Comparison of ENCODE assay signal across 8 cellular contexts in the genomic region with DNA sequence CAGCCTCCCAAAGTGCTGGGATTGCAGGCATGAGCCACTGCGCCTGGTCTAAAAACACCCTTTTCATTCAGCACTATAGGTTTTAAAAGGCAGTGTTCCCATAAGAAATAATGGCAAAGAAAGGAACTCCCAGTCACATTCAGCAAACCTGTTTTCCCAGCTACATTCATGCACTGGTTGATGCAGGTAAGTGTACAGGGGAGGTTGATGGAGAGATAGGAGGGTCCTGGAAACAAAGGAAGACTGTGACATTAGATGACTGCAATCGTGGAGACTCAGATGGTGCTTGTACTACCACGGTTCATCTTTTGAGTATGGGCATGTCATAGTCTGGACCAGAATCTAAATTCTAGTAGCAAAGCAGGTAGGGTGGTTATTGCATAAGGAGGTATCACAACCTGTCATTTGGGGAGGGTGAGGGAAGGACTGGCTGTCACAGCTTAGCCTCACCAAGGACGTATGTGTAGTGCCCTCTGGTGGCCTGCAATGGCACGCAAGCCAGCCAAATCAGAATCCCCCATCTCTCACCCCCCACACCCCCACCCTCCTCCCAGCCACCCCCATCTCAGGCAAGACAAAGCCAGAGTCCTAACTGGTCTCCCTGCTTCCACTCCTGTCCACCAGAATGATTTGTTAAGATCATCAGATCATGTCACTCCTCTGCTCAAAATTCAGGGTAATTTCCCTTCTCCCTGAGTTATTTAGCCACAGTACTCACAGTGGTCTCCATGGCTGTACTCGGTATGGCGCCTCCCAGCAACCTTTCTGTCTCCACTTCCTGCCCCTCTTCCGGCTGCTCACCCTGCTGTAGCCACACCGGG. TPM values are rescaled to one million over a fixed set of nuclear protein-coding genes. Genes with fewer than 3 reads are reported as not detected.
DNase-seq lines count a peak whose midpoint lies in the region; ATAC-seq, FAIRE-seq and TF ChIP-seq lines count a peak whose summit lies in the region.

No MANE protein-coding gene starts in this region.

- H3K27me3 ChIP-seq in HepG2 (ENCODE audit: control insufficient read depth in 1 of 2, insufficient read depth in 2 of 2, low read length in 2 of 2): no peaks in the 10 kb centered on the region

- no peak overlapping the region for H3K9ac ChIP-seq in HepG2 (ENCODE audit: insufficient read depth, low read depth, low read length)

- H3K36me3 ChIP-seq in HepG2 (replicated peaks in 1 of 2; ENCODE audit: control insufficient read depth in 1 of 2, insufficient read depth in 2 of 2, low read length in 2 of 2): no peaks in the 10 kb centered on the region; a peak in 1 of 5 replicates

- H3K4me2 ChIP-seq in HepG2 (ENCODE audit: low read depth, low read length): no peak overlapping the region

- H3K79me2 ChIP-seq in HepG2 (ENCODE audit: insufficient read depth, low read length): no peaks in the 10 kb centered on the region

- H3K27me3 Mint-ChIP-seq in CD14-positive monocyte (ENCODE audit: low read depth in 3 of 3): no peaks in the 10 kb centered on the region

- H3K36me3 Mint-ChIP-seq in CD14-positive monocyte: peaks cover 16 to 20% of the 10 kb centered on the region in 2 donors

- H3K27ac ChIP-seq in HepG2 (ENCODE audit: extremely low read length, insufficient read depth, low read length): no peak overlapping the region

- no peak overlapping the region for H3K4me3 ChIP-seq in NB4 (ENCODE audit: low read depth, low read length)
- no peak overlapping the region for H3K4me3 ChIP-seq in HepG2 (replicated peaks in 1 of 3; ENCODE audit: insufficient read depth in 1 of 3, low read depth in 2 of 3, low read length in 3 of 3)

- 66% methylated on average over 9 of the region's 9 CpGs for WGBS in HepG2 (ENCODE audit: low lambda C conversion rate)

- in situ Hi-C loops in HepG2 (cut with HindIII; ENCODE audit: extremely low pct_ligation_motif_present, low pct_unique_long_range_greater_than_20kb): loop anchor here (5.0 kb wide), 1 partner anchor 107 kb away; no protein-coding TSS in a partner anchor

- CTCF ChIA-PET in HepG2 (lab: Yijun Ruan, JAX; ENCODE audit: low intra/inter-chr PET ratio, low total read pairs): interaction anchor here (1.0 to 3.6 kb wide), 4 partner anchors 29 to 116 kb away, joined by 3 to 41 read pairs (median 20); a partner anchor contains a TSS

- peak; percentile 51 for DNase-seq in CD14-positive monocyte (ENCODE audit: low spot score)
- peak; percentile 75 for DNase-seq in GM19238 (ENCODE audit: insufficient read length, low spot score)
- DNase-seq in NB4 (ENCODE audit: low read depth): peak; percentile 74
- peak; percentile 51 for DNase-seq in activated CD4-positive, CD25-positive, alpha-beta regulatory T cell treated with anti-CD3 and anti-CD28 coated beads, Interleukin-2, amount 50 U/mL, for 16 hours (ENCODE audit: low read depth, low spot score)
- peak; percentile 43 for DNase-seq in central memory CD4-positive, alpha-beta T cell
- DNase-seq in HepG2 (ENCODE audit: low spot score): peak; percentile 39
- DNase-seq in stimulated activated CD8-positive, alpha-beta memory T cell treated with anti-CD3 and anti-CD28 coated beads, Interleukin-15, amount 100 ng/mL, for 1 hour (ENCODE audit: low read depth): peak; percentile 55

- TF ChIP-seq EP300 in HepG2 (IDR thresholded peaks at IDR 0.05; ENCODE audit: low read depth in 2 of 2, low read length in 2 of 2) (no peak), HepG2 (CRISPR knock-in tag; IDR thresholded peaks at IDR 0.05; ENCODE audit: borderline replicate concordance) (no peak)

- peak; percentile 83 for ATAC-seq in HepG2
- no peak for ATAC-seq in GM21717 (IDR thresholded peaks at IDR 0.05; ENCODE audit: unreplicated experiment)

- intact Hi-C loops in CD14-positive monocyte (cut with micrococcal nuclease): loop anchor here in 1 of 2 donors (5.0 kb wide), 1 partner anchor 117 kb away; no protein-coding TSS in a partner anchor
- intact Hi-C loops in HepG2 (cut with micrococcal nuclease; ENCODE audit: unreplicated experiment): loop anchor here (1.0 to 2.0 kb wide), 3 partner anchors 51 to 114 kb away; no protein-coding TSS in a partner anchor

- H4K20me1 ChIP-seq in HepG2 (ENCODE audit: insufficient read depth, low read length): no peaks in the 10 kb centered on the region

- FAIRE-seq in HepG2 (lab: Jason Lieb, UNC): peak; percentile 79

- peak; percentile 76 for TF ChIP-seq CTCF in CD14-positive monocyte (IDR thresholded peaks at IDR 0.05)
- TF ChIP-seq CTCF in NB4 (IDR thresholded peaks at IDR 0.05; ENCODE audit: low read depth, low read length): peak; percentile 81
- peak; percentile 81 for TF ChIP-seq CTCF in HepG2 (CRISPR knock-in tag; IDR thresholded peaks at IDR 0.05)

- POLR2A ChIA-PET in HepG2 (lab: Yijun Ruan, JAX): interaction anchor here (1.5 to 1.7 kb wide), 2 partner anchors 48 to 107 kb away, joined by 4 to 10 read pairs; no protein-coding TSS in a partner anchor

- H3K4me1 ChIP-seq in HepG2 (ENCODE audit: insufficient read depth, low read length): no peaks in the 10 kb centered on the region

- H3K9me3 Mint-ChIP-seq in CD14-positive monocyte: peaks cover 0 to 3% (median 0%) of the 10 kb centered on the region in 7 donors

- no peaks in the 10 kb centered on the region for H3K9me3 ChIP-seq in HepG2 (ENCODE audit: low read length)

- BruUV-seq in HepG2 (replicated peaks; lab: Mats Ljungman, UMichigan): no TSS peak

- H3K4me3 Mint-ChIP-seq in CD14-positive monocyte: no peak overlapping the region

- H3K27ac Mint-ChIP-seq in CD14-positive monocyte: peak overlapping the region in 3 of 7 donors; percentile 15 to 70 (median 47)

- TF ChIP-seq POLR2A in NB4 (IDR thresholded peaks at IDR 0.05; ENCODE audit: extremely low read depth, insufficient read length): no peak
- no peak for TF ChIP-seq POLR2A in HepG2 (IDR thresholded peaks at IDR 0.05; ENCODE audit: insufficient read depth in 1 of 2, low read depth in 2 of 2, low read length in 2 of 2)

- no peak overlapping the region for H2AFZ ChIP-seq in HepG2 (ENCODE audit: low read length)

- TF ChIP-seq RAD21 in HepG2 (CRISPR knock-in tag; IDR thresholded peaks at IDR 0.05): peak; percentile 64; the same call in 1 of the 2 replicates

- peaks cover 8% of the 10 kb centered on the region for H3K4me1 Mint-ChIP-seq in CD14-positive monocyte

RNA-seq across cellular contexts. Expression of a gene that starts 28.8 kb away (rescaled TPM):
- polyA plus RNA-seq in CD14-positive monocyte: 100 to 1,000 TPM in 1 of 2 donors, 10 to 100 TPM in 1; 95.1 to 103 TPM
- 55.0 and 63.2 TPM in 2 replicates for total RNA-seq in HepG2 (2016; rRNA removed; fragmentation: Illumina TruSeq; extraction: Trizol)
- 40.0 and 66.0 TPM in 2 replicates for total RNA-seq in HepG2 (2016; cell fraction: cytosol; rRNA removed; fragmentation: Illumina TruSeq; extraction: Trizol; ENCODE audit: low read depth)
- 52.3 and 63.7 TPM in 2 replicates for total RNA-seq in HepG2 (2016; cell fraction: insoluble cytoplasmic fraction; rRNA removed; fragmentation: Illumina TruSeq; extraction: Trizol)
- total RNA-seq in HepG2 (2016; cell fraction: membrane; rRNA removed; fragmentation: Illumina TruSeq; extraction: Trizol): 56.6 and 72.2 TPM in 2 replicates
- total RNA-seq in HepG2 (2016; cell fraction: nucleus; rRNA removed; fragmentation: Illumina TruSeq; extraction: Trizol): 14.7 and 21.3 TPM in 2 replicates
- polyA plus RNA-seq in HepG2 (2011; rRNA removed): 63.5 and 65.3 TPM in 2 replicates
- polyA plus RNA-seq in HepG2 (2011; cell fraction: cytosol; rRNA removed): 57.8 and 86.0 TPM in 2 replicates
- 25.5 and 27.0 TPM in 2 replicates for polyA plus RNA-seq in HepG2 (2011; cell fraction: nucleus; rRNA removed)
- polyA plus RNA-seq in HepG2 (2012): 38.1 and 49.1 TPM in 2 replicates
- polyA plus RNA-seq in HepG2 (2016; cell fraction: cytosol; fragmentation: Illumina TruSeq; extraction: Trizol; ENCODE audit: low read depth): 60.3 and 88.5 TPM in 2 replicates
- 70.2 and 77.9 TPM in 2 replicates for polyA plus RNA-seq in HepG2 (2016; cell fraction: insoluble cytoplasmic fraction; fragmentation: Illumina TruSeq; extraction: Trizol; ENCODE audit: low read depth)
- 79.8 and 95.5 TPM in 2 replicates for polyA plus RNA-seq in HepG2 (2016; cell fraction: membrane; fragmentation: Illumina TruSeq; extraction: Trizol; ENCODE audit: low read depth)
- polyA plus RNA-seq in HepG2 (2016; cell fraction: nucleus; fragmentation: Illumina TruSeq; extraction: Trizol; ENCODE audit: insufficient read depth, low read depth): 32.2 and 35.3 TPM in 2 replicates
- polyA minus RNA-seq in HepG2 (2011; rRNA and poly(A)+ RNA removed; ENCODE audit: low replicate concordance): 109 and 162 TPM in 2 replicates
- 22.8 and 25.9 TPM in 2 replicates for polyA minus RNA-seq in HepG2 (2011; cell fraction: cytosol; rRNA and poly(A)+ RNA removed)
- polyA minus RNA-seq in HepG2 (2011; cell fraction: nucleus; rRNA and poly(A)+ RNA removed): 11.3 and 16.4 TPM in 2 replicates

RNA-seq across cellular contexts. Expression of a gene that starts 51.3 kb away (rescaled TPM):
- 1 to 10 TPM; 2.3 to 4.4 TPM for polyA plus RNA-seq in CD14-positive monocyte
- total RNA-seq in HepG2 (2016; rRNA removed; fragmentation: Illumina TruSeq; extraction: Trizol): 5.3 and 7.0 TPM in 2 replicates
- total RNA-seq in HepG2 (2016; cell fraction: cytosol; rRNA removed; fragmentation: Illumina TruSeq; extraction: Trizol; ENCODE audit: low read depth): 1.7 and 2.5 TPM in 2 replicates
- 6.0 and 6.5 TPM in 2 replicates for total RNA-seq in HepG2 (2016; cell fraction: insoluble cytoplasmic fraction; rRNA removed; fragmentation: Illumina TruSeq; extraction: Trizol)
- total RNA-seq in HepG2 (2016; cell fraction: membrane; rRNA removed; fragmentation: Illumina TruSeq; extraction: Trizol): 7.6 and 7.9 TPM in 2 replicates
- total RNA-seq in HepG2 (2016; cell fraction: nucleus; rRNA removed; fragmentation: Illumina TruSeq; extraction: Trizol): 4.8 and 7.4 TPM in 2 replicates
- 12.8 and 14.9 TPM in 2 replicates for polyA plus RNA-seq in HepG2 (2011; rRNA removed)
- 9.2 and 10.8 TPM in 2 replicates for polyA plus RNA-seq in HepG2 (2011; cell fraction: cytosol; rRNA removed)
- polyA plus RNA-seq in HepG2 (2011; cell fraction: nucleus; rRNA removed): 15.3 and 17.1 TPM in 2 replicates
- 9.5 and 11.5 TPM in 2 replicates for polyA plus RNA-seq in HepG2 (2012)
- polyA plus RNA-seq in HepG2 (2016; cell fraction: cytosol; fragmentation: Illumina TruSeq; extraction: Trizol; ENCODE audit: low read depth): 2.9 TPM in 2 replicates
- polyA plus RNA-seq in HepG2 (2016; cell fraction: insoluble cytoplasmic fraction; fragmentation: Illumina TruSeq; extraction: Trizol; ENCODE audit: low read depth): 9.5 and 11.4 TPM in 2 replicates
- polyA plus RNA-seq in HepG2 (2016; cell fraction: membrane; fragmentation: Illumina TruSeq; extraction: Trizol; ENCODE audit: low read depth): 8.3 and 9.3 TPM in 2 replicates
- polyA plus RNA-seq in HepG2 (2016; cell fraction: nucleus; fragmentation: Illumina TruSeq; extraction: Trizol; ENCODE audit: insufficient read depth, low read depth): 13.5 and 14.3 TPM in 2 replicates
- 8.2 and 20.2 TPM in 2 replicates for polyA minus RNA-seq in HepG2 (2011; rRNA and poly(A)+ RNA removed; ENCODE audit: low replicate concordance)
- 11.2 and 12.2 TPM in 2 replicates for polyA minus RNA-seq in HepG2 (2011; cell fraction: cytosol; rRNA and poly(A)+ RNA removed)
- 10.7 and 11.1 TPM in 2 replicates for polyA minus RNA-seq in HepG2 (2011; cell fraction: nucleus; rRNA and poly(A)+ RNA removed)

RNA-seq across cellular contexts. Expression of a gene that starts 56.0 kb away (rescaled TPM):
- polyA plus RNA-seq in CD14-positive monocyte: under 1 TPM; 0.04 to 0.15 TPM
- 7.1 and 15.8 TPM in 2 replicates for total RNA-seq in HepG2 (2016; rRNA removed; fragmentation: Illumina TruSeq; extraction: Trizol)
- 6.7 and 6.9 TPM in 2 replicates for total RNA-seq in HepG2 (2016; cell fraction: cytosol; rRNA removed; fragmentation: Illumina TruSeq; extraction: Trizol; ENCODE audit: low read depth)
- total RNA-seq in HepG2 (2016; cell fraction: insoluble cytoplasmic fraction; rRNA removed; fragmentation: Illumina TruSeq; extraction: Trizol): 5.8 and 16.8 TPM in 2 replicates
- 6.1 and 7.5 TPM in 2 replicates for total RNA-seq in HepG2 (2016; cell fraction: membrane; rRNA removed; fragmentation: Illumina TruSeq; extraction: Trizol)
- 18.1 and 21.2 TPM in 2 replicates for total RNA-seq in HepG2 (2016; cell fraction: nucleus; rRNA removed; fragmentation: Illumina TruSeq; extraction: Trizol)
- 9.0 and 11.3 TPM in 2 replicates for polyA plus RNA-seq in HepG2 (2011; rRNA removed)
- polyA plus RNA-seq in HepG2 (2011; cell fraction: cytosol; rRNA removed): 9.5 and 11.5 TPM in 2 replicates
- 27.8 and 40.2 TPM in 2 replicates for polyA plus RNA-seq in HepG2 (2011; cell fraction: nucleus; rRNA removed)
- polyA plus RNA-seq in HepG2 (2012): 6.1 and 9.1 TPM in 2 replicates
- 0.77 and 0.90 TPM in 2 replicates for polyA plus RNA-seq in HepG2 (2016; cell fraction: cytosol; fragmentation: Illumina TruSeq; extraction: Trizol; ENCODE audit: low read depth)
- polyA plus RNA-seq in HepG2 (2016; cell fraction: insoluble cytoplasmic fraction; fragmentation: Illumina TruSeq; extraction: Trizol; ENCODE audit: low read depth): 3.7 and 5.2 TPM in 2 replicates
- polyA plus RNA-seq in HepG2 (2016; cell fraction: membrane; fragmentation: Illumina TruSeq; extraction: Trizol; ENCODE audit: low read depth): 2.0 and 2.2 TPM in 2 replicates
- 40.2 and 42.1 TPM in 2 replicates for polyA plus RNA-seq in HepG2 (2016; cell fraction: nucleus; fragmentation: Illumina TruSeq; extraction: Trizol; ENCODE audit: insufficient read depth, low read depth)
- polyA minus RNA-seq in HepG2 (2011; rRNA and poly(A)+ RNA removed; ENCODE audit: low replicate concordance): 1.2 and 27.6 TPM in 2 replicates
- polyA minus RNA-seq in HepG2 (2011; cell fraction: cytosol; rRNA and poly(A)+ RNA removed): 8.8 and 9.2 TPM in 2 replicates
- polyA minus RNA-seq in HepG2 (2011; cell fraction: nucleus; rRNA and poly(A)+ RNA removed): 13.6 and 14.7 TPM in 2 replicates
